In the genomic region with DNA sequence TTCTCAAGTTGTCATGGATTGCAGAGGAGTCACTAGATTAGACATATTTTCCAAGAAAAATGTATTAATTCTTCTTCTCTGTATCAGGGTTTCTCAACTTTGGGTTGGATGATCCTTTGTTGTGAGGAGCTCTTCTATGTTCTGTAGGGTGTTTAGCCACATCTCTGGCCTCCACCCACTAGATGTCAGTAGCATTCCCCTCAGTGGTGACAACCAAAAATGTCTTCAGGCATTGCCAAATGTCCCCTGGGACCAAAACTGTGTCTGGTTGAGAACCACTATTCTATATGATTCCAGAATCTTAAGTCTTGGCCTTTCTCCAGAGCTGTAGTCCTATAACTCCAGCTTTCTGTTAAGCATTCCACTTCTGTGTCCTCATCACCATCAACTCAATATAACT, we compare ENCODE assay signal across 26 cellular contexts.
A peak's percentile ranks its signal among the peaks of the same experiment; 100 is the strongest.
DNase-seq lines count a peak whose midpoint lies in the region; ATAC-seq lines count a peak whose summit lies in the region.
"Had no signal": no experiment of that assay in that cellular context is flagged by ENCODE, and none has a peak within 500 bp of the region (broad histone marks: within the 10 kb centered on the region; RNA-seq: fewer than 3 reads in every experiment).

No MANE protein-coding gene starts in this region.

- H3K27ac Mint-ChIP-seq in activated CD4-positive, alpha-beta T cell treated with anti-CD3 and anti-CD28 coated beads for 36 hours, result no peak overlapping the region
- H3K27ac Mint-ChIP-seq: activated CD4-positive, alpha-beta memory T cell treated with anti-CD3 and anti-CD28 coated beads for 36 hours; activated naive CD4-positive, alpha-beta T cell treated with anti-CD3 and anti-CD28 coated beads, Interleukin-2, amount 10 ng/mL, durations not matched to agents 7 days and 5 days; activated T-helper 1 cell treated with anti-CD3 and anti-CD28 coated beads, Interleukin-12 subunit alpha, Interleukin-12 subunit beta, Interleukin-2, Interleukin-4 antibody, amounts not matched to agents 30 ng/mL and 10 ng/mL and 1 ng/mL, durations not matched to agents 14 hours and 24 hours and 36 hours; CD8-positive, alpha-beta T cell; natural killer cell treated with Interleukin-12 subunit alpha and Interleukin-12 subunit beta and Interleukin-15 and Interleukin-18, amount 100 ng/mL, for 72 hours; stimulated activated naive CD8-positive, alpha-beta T cell treated with anti-CD3 and anti-CD28 coated beads, Interleukin-15, Interleukin-2, amounts not matched to agents 100 ng/mL and 50 ng/mL, for 24 hours had no signal

- in situ Hi-C loops in SK-MEL-5 (cut with HindIII; ENCODE audit: low pct_unique_long_range_greater_than_20kb, low sequenced_read_pairs), result no loop called here

- intact Hi-C loops in activated CD4-positive, alpha-beta T cell treated with anti-CD3 and anti-CD28 coated beads for 36 hours (cut with DNase I, micrococcal nuclease), result loop anchor here in 1 of 2 experiments (5.0 kb wide), 1 partner anchor 455 kb away; no protein-coding TSS in a partner anchor

- POLR2A ChIA-PET in activated CD4-positive, alpha-beta T cell treated with anti-CD3 and anti-CD28 coated beads for 36 hours (lab: Charles Lee), result no interaction called here

- no peaks in the 10 kb centered on the region for H3K9me3 Mint-ChIP-seq in activated CD4-positive, alpha-beta T cell treated with anti-CD3 and anti-CD28 coated beads for 36 hours (ENCODE audit: low read depth)
- H3K9me3 Mint-ChIP-seq: activated CD4-positive, alpha-beta memory T cell treated with anti-CD3 and anti-CD28 coated beads for 36 hours; activated naive CD4-positive, alpha-beta T cell treated with anti-CD3 and anti-CD28 coated beads, Interleukin-2, amount 10 ng/mL, durations not matched to agents 7 days and 5 days; activated T-helper 1 cell treated with anti-CD3 and anti-CD28 coated beads, Interleukin-12 subunit alpha, Interleukin-12 subunit beta, Interleukin-2, Interleukin-4 antibody, amounts not matched to agents 30 ng/mL and 10 ng/mL and 1 ng/mL, durations not matched to agents 14 hours and 24 hours and 36 hours; CD8-positive, alpha-beta T cell; natural killer cell treated with Interleukin-12 subunit alpha and Interleukin-12 subunit beta and Interleukin-15 and Interleukin-18, amount 100 ng/mL, for 72 hours had no signal

- peak; percentile 11 for DNase-seq in activated CD4-positive, alpha-beta T cell treated with anti-CD3 and anti-CD28 coated beads for 36 hours
- DNase-seq in activated CD4-positive, alpha-beta T cell treated with anti-CD3 and anti-CD28 coated beads for 48 hours, result no peak
- DNase-seq in HT-29 (ENCODE audit: low spot score) (peak; percentile 12), SK-MEL-5 (ENCODE audit: low read depth, low spot score) (peak; percentile 29), RPMI8226 (no peak), COR-L47 (lab: John Stamatoyannopoulos, UW) (no peak), NCI-H1092 treated with DMSO at 0.1 percent for 48 hours (lab: John Stamatoyannopoulos, UW) (no peak)
- DNase-seq: activated CD4-positive, alpha-beta memory T cell treated with anti-CD3 and anti-CD28 coated beads for 36 hours; activated CD8-positive, alpha-beta memory T cell treated with anti-CD3 and anti-CD28 coated beads, Interleukin-2, amount 50 U/mL, for 4 hours; activated naive CD4-positive, alpha-beta T cell treated with anti-CD3 and anti-CD28 coated beads, Interleukin-2, amount 10 ng/mL, durations not matched to agents 7 days and 5 days; AML-193; brain microvascular endothelial cell; CD8-positive, alpha-beta T cell; heart left ventricle; KBM-7; MG63; mucosa of descending colon; NCI-H1436; NCI-H2081 treated with DMSO at 0.1 percent for 48 hours; T-helper 1 cell; transverse colon had no signal

- no peaks in the 10 kb centered on the region for H3K4me1 Mint-ChIP-seq in activated CD4-positive, alpha-beta T cell treated with anti-CD3 and anti-CD28 coated beads for 36 hours
- H3K4me1 Mint-ChIP-seq: activated naive CD4-positive, alpha-beta T cell treated with anti-CD3 and anti-CD28 coated beads, Interleukin-2, amount 10 ng/mL, durations not matched to agents 7 days and 5 days had no signal

- H3K27me3 Mint-ChIP-seq in activated CD4-positive, alpha-beta T cell treated with anti-CD3 and anti-CD28 coated beads for 36 hours, result no peaks in the 10 kb centered on the region
- H3K27me3 Mint-ChIP-seq: activated CD4-positive, alpha-beta memory T cell treated with anti-CD3 and anti-CD28 coated beads for 36 hours; activated naive CD4-positive, alpha-beta T cell treated with anti-CD3 and anti-CD28 coated beads, Interleukin-2, amount 10 ng/mL, durations not matched to agents 7 days and 5 days; natural killer cell treated with Interleukin-12 subunit alpha and Interleukin-12 subunit beta and Interleukin-15 and Interleukin-18, amount 100 ng/mL, for 72 hours; stimulated activated naive CD8-positive, alpha-beta T cell treated with anti-CD3 and anti-CD28 coated beads, Interleukin-15, Interleukin-2, amounts not matched to agents 100 ng/mL and 50 ng/mL, for 24 hours had no signal

- H3K36me3 Mint-ChIP-seq in activated CD4-positive, alpha-beta T cell treated with anti-CD3 and anti-CD28 coated beads for 36 hours (ENCODE audit: low read depth), result no peaks in the 10 kb centered on the region
- H3K36me3 Mint-ChIP-seq: activated CD4-positive, alpha-beta memory T cell treated with anti-CD3 and anti-CD28 coated beads for 36 hours; activated naive CD4-positive, alpha-beta T cell treated with anti-CD3 and anti-CD28 coated beads, Interleukin-2, amount 10 ng/mL, durations not matched to agents 7 days and 5 days; CD8-positive, alpha-beta T cell; natural killer cell treated with Interleukin-12 subunit alpha and Interleukin-12 subunit beta and Interleukin-15 and Interleukin-18, amount 100 ng/mL, for 72 hours had no signal

- peak overlapping the region; percentile 59 for H3K27ac ChIP-seq in temporal lobe (ENCODE audit: low read depth, low read length)
- H3K27ac ChIP-seq: brain microvascular endothelial cell, heart left ventricle, SJSA1, transverse colon had no signal

- ATAC-seq in activated CD4-positive, alpha-beta T cell treated with anti-CD3 and anti-CD28 coated beads for 36 hours, result no peak
- ATAC-seq: CD8-positive, alpha-beta T cell; heart left ventricle; mucosa of descending colon; natural killer cell treated with Interleukin-12 subunit alpha and Interleukin-12 subunit beta and Interleukin-15 and Interleukin-18, amount 100 ng/mL, for 72 hours had no signal

- CTCF ChIA-PET in activated CD4-positive, alpha-beta T cell treated with anti-CD3 and anti-CD28 coated beads for 36 hours (lab: Charles Lee), result interaction anchor here (0.7 kb wide), 1 partner anchor 12 kb away, joined by 3 read pairs; no protein-coding TSS in a partner anchor

- no peak overlapping the region for H3K4me3 Mint-ChIP-seq in activated CD4-positive, alpha-beta T cell treated with anti-CD3 and anti-CD28 coated beads for 36 hours
- H3K4me3 Mint-ChIP-seq: activated CD4-positive, alpha-beta memory T cell treated with anti-CD3 and anti-CD28 coated beads for 36 hours; activated naive CD4-positive, alpha-beta T cell treated with anti-CD3 and anti-CD28 coated beads, Interleukin-2, amount 10 ng/mL, durations not matched to agents 7 days and 5 days; activated T-helper 1 cell treated with anti-CD3 and anti-CD28 coated beads, Interleukin-12 subunit alpha, Interleukin-12 subunit beta, Interleukin-2, Interleukin-4 antibody, amounts not matched to agents 30 ng/mL and 10 ng/mL and 1 ng/mL, durations not matched to agents 14 hours and 24 hours and 36 hours; CD8-positive, alpha-beta T cell; natural killer cell treated with Interleukin-12 subunit alpha and Interleukin-12 subunit beta and Interleukin-15 and Interleukin-18, amount 100 ng/mL, for 72 hours; stimulated activated naive CD8-positive, alpha-beta T cell treated with anti-CD3 and anti-CD28 coated beads, Interleukin-15, Interleukin-2, amounts not matched to agents 100 ng/mL and 50 ng/mL, for 24 hours had no signal

Comparison
In these comparisons a context has a peak if more than half of its experiments do, and no peak if none do; other contexts are left out.
1. DNase-seq: peak in activated CD4-positive, alpha-beta T cell treated with anti-CD3 and anti-CD28 coated beads for 36 hours (single experiment), HT-29 (single experiment) and SK-MEL-5 (single experiment); none in activated CD4-positive, alpha-beta T cell treated with anti-CD3 and anti-CD28 coated beads for 48 hours (single experiment), RPMI8226 (single experiment), COR-L47 (single experiment) and NCI-H1092 treated with DMSO at 0.1 percent for 48 hours (single experiment).